ENCODE assay signal across 27 cellular contexts in the genomic region with DNA sequence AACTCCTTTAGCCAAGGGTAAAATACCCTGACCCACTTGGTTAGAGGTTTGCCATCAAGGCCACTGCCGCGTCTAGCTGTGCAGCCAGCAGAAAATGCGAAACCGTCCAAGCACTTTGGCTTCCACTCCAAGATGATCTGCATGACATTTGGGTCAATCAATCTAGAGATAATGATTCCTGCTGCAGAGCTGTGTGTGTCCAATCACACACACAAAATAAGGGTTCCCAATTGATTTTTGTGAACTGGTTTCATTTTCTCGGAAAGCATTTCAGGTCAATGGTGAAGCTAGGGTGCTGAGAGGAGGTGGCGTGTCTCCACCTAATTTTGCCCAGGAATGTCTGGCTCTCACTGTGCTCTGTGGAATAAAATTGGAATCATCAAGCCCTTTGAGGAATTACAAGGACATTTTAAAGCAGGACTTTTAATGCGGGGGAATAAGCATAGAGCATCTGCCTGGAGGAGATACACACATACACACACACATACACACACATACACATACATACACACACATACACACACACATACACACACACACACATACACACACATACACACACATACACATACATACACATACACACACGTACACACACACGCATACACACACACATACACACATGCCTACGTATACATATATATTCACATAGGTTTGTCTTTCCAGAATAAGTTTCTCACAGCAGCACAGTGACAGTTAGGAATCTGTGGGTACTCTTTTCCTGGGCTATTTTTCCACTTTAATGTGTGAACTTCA.
"Had no signal": no experiment of that assay in that cellular context is flagged by ENCODE, and none has a peak within 500 bp of the region (broad histone marks: within the 10 kb centered on the region; RNA-seq: fewer than 3 reads in every experiment).

No MANE protein-coding gene starts in this region.

- H3K36me3 ChIP-seq: ascending aorta, cardiac muscle cell, MG63, WERI-Rb-1 had no signal

- DNase-seq: activated CD4-positive, alpha-beta memory T cell treated with anti-CD3 and anti-CD28 coated beads, Interleukin-2, amount 10 ng/mL, durations not matched to agents 7 days and 5 days; activated CD4-positive, alpha-beta T cell treated with anti-CD3 and anti-CD28 coated beads for 1 hour; activated CD4-positive, alpha-beta T cell treated with anti-CD3 and anti-CD28 coated beads for 48 hours; activated CD4-positive, CD25-positive, alpha-beta regulatory T cell; activated effector memory CD4-positive, alpha-beta T cell treated with anti-CD3 and anti-CD28 coated beads, Interleukin-2, amount 50 U/mL, for 16 hours; activated naive CD4-positive, alpha-beta T cell; activated naive CD4-positive, alpha-beta T cell treated with anti-CD3 and anti-CD28 coated beads, Interleukin-2, amount 50 U/mL, for 16 hours; activated naive CD8-positive, alpha-beta T cell treated with anti-CD3 and anti-CD28 coated beads for 36 hours; activated T-cell treated with anti-CD3 and anti-CD28 coated beads, Interleukin-2, amount 50 U/mL, for 1 hour; activated T-cell treated with anti-CD3 and anti-CD28 coated beads, Interleukin-2, amount 50 U/mL, for 72 hours; Kasumi-1; KG1; MG63; NCI-H1092; NCI-H187 treated with DMSO at 0.1 percent for 48 hours; NCI-H2171 treated with DMSO at 0.1 percent for 48 hours; NCI-H446; NCI-H510A treated with DMSO at 0.1 percent for 48 hours; NCI-H526 treated with DMSO at 0.1 percent for 48 hours; NCI-H82; Right ventricle myocardium superior; T1000; WERI-Rb-1 had no signal

- ATAC-seq: activated T-cell treated with anti-CD3 and anti-CD28 coated beads, Interleukin-2, amount 50 U/mL, for 72 hours; activated T-helper 17 cell treated with anti-CD3 and anti-CD28 coated beads, Interleukin-2, amount 50 U/mL, for 72 hours had no signal

- H3K4me3 ChIP-seq: ascending aorta, cardiac muscle cell, MG63, SK-N-MC had no signal

- H3K9me3 ChIP-seq: ascending aorta, MG63 had no signal

- H3K4me1 ChIP-seq: ascending aorta had no signal

- H3K27me3 ChIP-seq: ascending aorta, cardiac muscle cell had no signal

- H3K27ac ChIP-seq: ascending aorta, cardiac muscle cell, SK-N-MC, WERI-Rb-1 had no signal
